17 cellular contexts compared by ENCODE assay signal in genomic region chr10:62959553-62959952, GRCh38.
"Had no signal": no experiment of that assay in that cellular context is flagged by ENCODE, and none has a peak within 500 bp of the region (broad histone marks: within the 10 kb centered on the region; RNA-seq: fewer than 3 reads in every experiment).

No MANE protein-coding gene starts in this region.

- H3K36me3 ChIP-seq: cardiac muscle cell, colonic mucosa, tibial artery had no signal

- ATAC-seq: esophagus mucosa; natural killer cell; sciatic nerve; stimulated activated effector memory CD8-positive, alpha-beta T cell treated with anti-CD3 and anti-CD28 coated beads, Interleukin-12 subunit alpha, Interleukin-12 subunit beta, amount 100 ng/mL, for 72 hours; T-helper 17 cell had no signal

- H3K4me3 ChIP-seq: cardiac muscle cell, colonic mucosa, tibial artery had no signal

- DNase-seq: activated CD4-positive, alpha-beta T cell treated with anti-CD3 and anti-CD28 coated beads, Interleukin-2, amount 10 ng/mL, durations not matched to agents 24 days and 14 days; activated CD4-positive, CD25-positive, alpha-beta regulatory T cell; activated CD8-positive, alpha-beta memory T cell treated with anti-CD3 and anti-CD28 coated beads for 24 hours; activated gamma-delta T cell treated with Interleukin-2 at 50 U/mL for 16 hours; activated naive CD8-positive, alpha-beta T cell treated with anti-CD3 and anti-CD28 coated beads for 36 hours; colonic mucosa; foreskin melanocyte; kidney glomerular epithelial cell; mesendoderm; natural killer cell; posterior cingulate gyrus; T-helper 17 cell; tibial artery had no signal

- H3K27ac ChIP-seq: cardiac muscle cell, colonic mucosa, tibial artery had no signal

- H3K9me3 ChIP-seq: colonic mucosa, tibial artery had no signal

- H3K4me1 ChIP-seq: colonic mucosa had no signal

- H3K27me3 ChIP-seq: colonic mucosa, tibial artery had no signal
